In genomic region chr1:95451054-95451453, GRCh38 we compare ENCODE assay signal across 18 cellular contexts.
DNase-seq lines count a peak whose midpoint lies in the region; ATAC-seq, FAIRE-seq and TF ChIP-seq lines count a peak whose summit lies in the region.
"Had no signal": no experiment of that assay in that cellular context is flagged by ENCODE, and none has a peak within 500 bp of the region (broad histone marks: within the 10 kb centered on the region; RNA-seq: fewer than 3 reads in every experiment).

No MANE protein-coding gene starts in this region.

- CTCF ChIA-PET in K562 (lab: Yijun Ruan, JAX; ENCODE audit: low intra/inter-chr PET ratio): no interaction called here

- H3K4me1 ChIP-seq in Karpas-422 (ENCODE audit: low read length) (no peaks in the 10 kb centered on the region), K562 (replicated peaks in 1 of 2; ENCODE audit: control insufficient read depth in 2 of 2, insufficient read depth in 2 of 2, low read length in 2 of 2) (no peaks in the 10 kb centered on the region)
- H3K4me1 ChIP-seq: suprapubic skin had no signal

- WGBS in K562 (ENCODE audit: insufficient coverage, low coverage, missing lambda C conversion rate): 0% methylated on average over 3 of the region's 3 CpGs

- no peaks in the 10 kb centered on the region for H3K27me3 Mint-ChIP-seq in neural crest cell (ENCODE audit: low read depth)
- H3K27me3 Mint-ChIP-seq: activated CD4-positive, alpha-beta memory T cell treated with anti-CD3 and anti-CD28 coated beads, Interleukin-2, amount 10 ng/mL, durations not matched to agents 7 days and 5 days had no signal

- no peak for TF ChIP-seq RAD21 in K562 (CRISPR knock-in tag; conservative IDR thresholded peaks at IDR 0.05 in 1 of 2, IDR thresholded peaks at IDR 0.05 in 1 of 2)

- H3K4me3 ChIP-seq in Karpas-422 (ENCODE audit: low read length) (no peak overlapping the region), K562 (no peak overlapping the region)
- H3K4me3 ChIP-seq: suprapubic skin had no signal

- H3K79me2 ChIP-seq in Karpas-422 (ENCODE audit: low read length) (no peaks in the 10 kb centered on the region), K562 (ENCODE audit: control insufficient read depth, insufficient read depth, low read length) (no peaks in the 10 kb centered on the region)

- H3K27me3 ChIP-seq in Karpas-422 (ENCODE audit: low read length) (no peaks in the 10 kb centered on the region), K562 (ENCODE audit: control insufficient read depth in 2 of 2, insufficient read depth in 2 of 2, low read length in 2 of 2) (no peaks in the 10 kb centered on the region)
- H3K27me3 ChIP-seq: suprapubic skin had no signal

- FAIRE-seq in K562 (lab: Jason Lieb, UNC): no peak
- FAIRE-seq: GM12892 had no signal

- H2AFZ ChIP-seq in Karpas-422 (ENCODE audit: low read length): no peak overlapping the region
- no peak overlapping the region for H2AFZ ChIP-seq in K562 (ENCODE audit: low read depth, low read length)

- intact Hi-C loops in K562 (cut with micrococcal nuclease): no loop called here

- H3K9me1 ChIP-seq in K562 (ENCODE audit: control insufficient read depth, insufficient read depth, low read length): no peaks in the 10 kb centered on the region

- no peaks in the 10 kb centered on the region for H3K9me2 ChIP-seq in Karpas-422 (replicated peaks; ENCODE audit: insufficient read depth, low read length)

- no peak overlapping the region for H3K4me3 Mint-ChIP-seq in neural crest cell
- H3K4me3 Mint-ChIP-seq: activated CD4-positive, alpha-beta memory T cell treated with anti-CD3 and anti-CD28 coated beads, Interleukin-2, amount 10 ng/mL, durations not matched to agents 7 days and 5 days; activated T-helper 17 cell treated with anti-CD3 and anti-CD28 coated beads, Interleukin-2, amount 50 U/mL, for 72 hours had no signal

- POLR2A ChIA-PET in K562 (lab: Yijun Ruan, JAX): no interaction called here

- BruUV-seq in K562 (replicated peaks; lab: Mats Ljungman, UMichigan): no TSS peak

- H4K20me1 ChIP-seq in Karpas-422 (ENCODE audit: insufficient read depth, low read depth, low read length): no peaks in the 10 kb centered on the region
- no peaks in the 10 kb centered on the region for H4K20me1 ChIP-seq in K562 (replicated peaks; ENCODE audit: control insufficient read depth, insufficient read depth, low read length)

- in situ Hi-C loops in K562 (cut with MboI): no loop called here

- no peaks in the 10 kb centered on the region for H3K36me3 Mint-ChIP-seq in neural crest cell (ENCODE audit: low read depth)

- no peak overlapping the region for H3K27ac Mint-ChIP-seq in neural crest cell (ENCODE audit: unreplicated experiment)
- H3K27ac Mint-ChIP-seq: activated CD4-positive, alpha-beta memory T cell treated with anti-CD3 and anti-CD28 coated beads, Interleukin-2, amount 10 ng/mL, durations not matched to agents 7 days and 5 days; activated T-helper 17 cell treated with anti-CD3 and anti-CD28 coated beads, Interleukin-2, amount 50 U/mL, for 72 hours had no signal

- no peak for TF ChIP-seq EP300 in K562 (IDR thresholded peaks at IDR 0.05; ENCODE audit: low read length)

- H3K9me3 Mint-ChIP-seq in neural crest cell: peaks cover 5% of the 10 kb centered on the region

- H3K27ac ChIP-seq in Karpas-422 (ENCODE audit: low read length) (no peak overlapping the region), K562 (ENCODE audit: extremely low read depth, low read depth, low read length) (no peak overlapping the region)
- H3K27ac ChIP-seq: suprapubic skin had no signal

- H3K36me3 ChIP-seq in Karpas-422 (ENCODE audit: insufficient read depth, low read length) (no peaks in the 10 kb centered on the region), K562 (ENCODE audit: control insufficient read depth, insufficient read depth, low read length) (no peaks in the 10 kb centered on the region)
- H3K36me3 ChIP-seq: suprapubic skin had no signal

- 0 out of 3 replicates have a peak, but pooled peaks have one; percentile 25 for ATAC-seq in K562
- no peak for ATAC-seq in HG03565 (IDR thresholded peaks at IDR 0.05; ENCODE audit: unreplicated experiment)
- no peak for ATAC-seq in GM18858 (IDR thresholded peaks at IDR 0.05; ENCODE audit: unreplicated experiment)
- ATAC-seq: activated T-helper 17 cell treated with anti-CD3 and anti-CD28 coated beads, Interleukin-2, amount 50 U/mL, for 72 hours had no signal

- DNase-seq in DMS 273 (lab: John Stamatoyannopoulos, UW; ENCODE audit: unreplicated experiment) (peak; percentile 45), DMS 273 treated with DMSO at 0.1 percent for 48 hours (lab: John Stamatoyannopoulos, UW) (no peak), Karpas-422 (peak; percentile 70), K562 (ENCODE audit: extremely low read depth in 1 of 4, low spot score in 3 of 4) (peak in 1 of 4 experiments; percentile 10), neural crest cell (ENCODE audit: low read depth, low spot score) (no peak), GOT3 (lab: John Stamatoyannopoulos, UW) (no peak)
- DNase-seq: 8988T; activated CD4-positive, alpha-beta memory T cell treated with anti-CD3 and anti-CD28 coated beads, Interleukin-2, amount 10 ng/mL, durations not matched to agents 7 days and 5 days; amniotic stem cell; COR-L47; MV-4-11; NCI-H345; stimulated activated CD4-positive, alpha-beta T cell treated with anti-CD3 and anti-CD28 coated beads, Interleukin-12 subunit alpha, Interleukin-12 subunit beta, amount 100 ng/mL, for 4 hours had no signal

- no peak for TF ChIP-seq POLR2A in K562 (conservative IDR thresholded peaks at IDR 0.05)

- H3K4me1 Mint-ChIP-seq in neural crest cell: no peaks in the 10 kb centered on the region
- H3K4me1 Mint-ChIP-seq: activated CD4-positive, alpha-beta memory T cell treated with anti-CD3 and anti-CD28 coated beads, Interleukin-2, amount 10 ng/mL, durations not matched to agents 7 days and 5 days; activated T-helper 17 cell treated with anti-CD3 and anti-CD28 coated beads, Interleukin-2, amount 50 U/mL, for 72 hours had no signal

- H3K4me2 ChIP-seq in Karpas-422 (ENCODE audit: low read depth, low read length, poor library complexity, severe bottlenecking) (no peak overlapping the region), K562 (ENCODE audit: insufficient read depth, low read length) (no peak overlapping the region)

- H3K9ac ChIP-seq in Karpas-422 (ENCODE audit: low read length) (no peak overlapping the region), K562 (ENCODE audit: insufficient read depth in 1 of 2, low read depth in 2 of 2, low read length in 2 of 2) (no peak overlapping the region)

- no peaks in the 10 kb centered on the region for H3K9me3 ChIP-seq in Karpas-422 (ENCODE audit: low read length)
- H3K9me3 ChIP-seq in K562 (replicated peaks; ENCODE audit: control insufficient read depth, insufficient read depth, low read depth, low read length): no peaks in the 10 kb centered on the region
- H3K9me3 ChIP-seq: suprapubic skin had no signal

- peak in 1 of 3 experiments; percentile 25; a peak in 1 of 6 replicates for TF ChIP-seq CTCF in K562 (IDR thresholded peaks at IDR 0.05 in 2 of 3, conservative IDR thresholded peaks at IDR 0.05 in 1 of 3; ENCODE audit: insufficient read depth in 2 of 3, low read depth in 1 of 3, low read length in 3 of 3)
- TF ChIP-seq CTCF in neural crest cell (conservative IDR thresholded peaks at IDR 0.05): peak; percentile 21

TF ChIP-seq in K562, 482 proteins besides CTCF, POLR2A, EP300 and RAD21:
- TF ChIP-seq SMARCA4 (IDR thresholded peaks at IDR 0.05): no peak
- no peak for TF ChIP-seq STAT5A (IDR thresholded peaks at IDR 0.05; ENCODE audit: borderline replicate concordance, low read length)
- TF ChIP-seq COPS2 (conservative IDR thresholded peaks at IDR 0.05): no peak
- TF ChIP-seq TFE3 (CRISPR knock-in tag; IDR thresholded peaks at IDR 0.05): peak; percentile 60
TF ChIP-seq in K562: peak in this region for 1.

Comparison
In these comparisons a context has a peak if more than half of its experiments do, and no peak if none do; other contexts are left out.
1. DNase-seq: peak in DMS 273 (single experiment) and Karpas-422 (single experiment); none in DMS 273 treated with DMSO at 0.1 percent for 48 hours (single experiment), neural crest cell (single experiment) and GOT3 (single experiment).